Comparison of ENCODE assay signal across 1 cellular context in genomic region chr15:55372701-55373440, GRCh38.
TF ChIP-seq lines count a peak whose summit lies in the region.

No MANE protein-coding gene starts in this region.

TF ChIP-seq in HepG2, 621 proteins besides CTCF, POLR2A, EP300 and RAD21:
- TF ChIP-seq CHD4 (IDR thresholded peaks at IDR 0.05; ENCODE audit: borderline replicate concordance, low read length) (no peak), FOXA1 (IDR thresholded peaks at IDR 0.05) (peak; percentile 72; the same call in 1 of the 2 replicates), FOXA1 (CRISPR knock-in tag; IDR thresholded peaks at IDR 0.05) (no peak), KLF6 (CRISPR knock-in tag; IDR thresholded peaks at IDR 0.05) (no peak)
